Comparison of ENCODE assay signal across 8 cellular contexts in genomic region chr13:21060827-21061076, GRCh38. TPM values are rescaled to one million over a fixed set of nuclear protein-coding genes. Genes with fewer than 3 reads are reported as not detected.
A peak's percentile ranks its signal among the peaks of the same experiment; 100 is the strongest.
DNase-seq lines count a peak whose midpoint lies in the region; ATAC-seq and TF ChIP-seq lines count a peak whose summit lies in the region.

No MANE protein-coding gene starts in this region.

- peak overlapping the region; percentile 93 for H3K27ac ChIP-seq in VCaP
- H3K27ac ChIP-seq in right cardiac atrium (ENCODE audit: low read length), result peak overlapping the region; percentile 98

- H3K27me3 ChIP-seq in right cardiac atrium (ENCODE audit: control insufficient read depth, insufficient read depth) (no peaks in the 10 kb centered on the region), skeletal muscle satellite cell (ENCODE audit: control insufficient read depth, insufficient read depth, low read length) (no peaks in the 10 kb centered on the region)

- intact Hi-C loops in right cardiac atrium (cut with DNase I), result loop anchor here in 1 of 4 donors (10.0 kb wide), 1 partner anchor 116 kb away; no protein-coding TSS in a partner anchor

- DNase-seq in right cardiac atrium (peak in 1 of 3 donors; percentile 85), D341Med (ENCODE audit: low spot score) (no peak), dermis blood vessel endothelial cell (no peak)

- H3K4me1 ChIP-seq in right cardiac atrium (ENCODE audit: control insufficient read depth, insufficient read depth, low read length) (peaks cover 3% of the 10 kb centered on the region), skeletal muscle satellite cell (ENCODE audit: control insufficient read depth, insufficient read depth, low read length) (peaks cover 27% of the 10 kb centered on the region)

- H3K4me3 ChIP-seq in right cardiac atrium (ENCODE audit: low read length), result peak overlapping the region; percentile 91
- H3K4me3 ChIP-seq in skeletal muscle satellite cell (ENCODE audit: low read length), result peak overlapping the region; percentile 89

- peak overlapping the region; percentile 77 for H3K4me2 ChIP-seq in skeletal muscle satellite cell (ENCODE audit: low read length)

- peak overlapping the region; percentile 100 for H3K9ac ChIP-seq in skeletal muscle satellite cell (ENCODE audit: low read depth, low read length)

- TF ChIP-seq CTCF in VCaP (conservative IDR thresholded peaks at IDR 0.05), result no peak

- ATAC-seq in GM21367 (IDR thresholded peaks at IDR 0.05; ENCODE audit: unreplicated experiment), result peak; percentile 22
- no peak for ATAC-seq in right cardiac atrium
- no peak for ATAC-seq in GM19351 (IDR thresholded peaks at IDR 0.05; ENCODE audit: unreplicated experiment)
- ATAC-seq in HG02623 (IDR thresholded peaks at IDR 0.05; ENCODE audit: unreplicated experiment), result no peak

- H3K36me3 ChIP-seq in skeletal muscle satellite cell (ENCODE audit: insufficient read depth, low read length), result peaks cover 10% of the 10 kb centered on the region

- under 1% methylated on average over 39 of the region's 39 CpGs for WGBS in right cardiac atrium

- no peaks in the 10 kb centered on the region for H3K9me3 ChIP-seq in right cardiac atrium (ENCODE audit: control insufficient read depth, low read length)
- no peaks in the 10 kb centered on the region for H3K9me3 ChIP-seq in skeletal muscle satellite cell (replicated peaks; ENCODE audit: low read length)

RNA-seq across cellular contexts. Expression of gene LATS2, which starts 0.6 kb away (rescaled TPM):
- total RNA-seq in right cardiac atrium, result 10 to 100 TPM; 22.1 to 36.7 (median 23.6) TPM
- 10.5 TPM for polyA plus RNA-seq in right cardiac atrium
- 9.4 and 11.1 TPM in 2 replicates for total RNA-seq in skeletal muscle satellite cell (2012; rRNA removed)
- 31.3 and 49.8 TPM in 2 replicates for total RNA-seq in dermis blood vessel endothelial cell
